In the genomic region with DNA sequence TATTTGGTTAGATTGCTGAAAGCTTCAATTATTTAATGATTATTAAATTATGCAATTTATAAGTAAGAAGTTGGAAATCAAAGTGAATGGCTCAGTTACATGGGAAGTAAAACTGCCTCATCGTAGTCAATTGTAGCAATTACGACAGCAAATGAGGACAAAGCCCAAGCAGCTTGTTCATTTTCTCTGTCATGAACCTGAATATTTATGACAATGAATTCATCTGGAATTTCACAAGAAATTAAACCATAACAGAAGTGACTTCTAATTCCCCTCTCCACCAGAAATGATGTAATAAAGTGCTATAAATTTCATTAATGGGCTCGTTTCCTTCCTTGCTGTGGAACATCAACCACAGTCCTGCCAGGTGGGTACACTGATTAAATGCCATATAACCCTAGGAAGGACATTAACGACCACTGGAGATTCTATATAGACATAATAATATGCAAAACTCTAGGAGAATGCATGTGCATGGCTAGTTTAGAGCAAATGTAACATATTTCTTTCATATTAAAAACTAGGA, we compare ENCODE assay signal across 20 cellular contexts.
"Had no signal": no experiment of that assay in that cellular context is flagged by ENCODE, and none has a peak within 500 bp of the region (broad histone marks: within the 10 kb centered on the region; RNA-seq: fewer than 3 reads in every experiment).

No MANE protein-coding gene starts in this region.

- H3K4me1 Mint-ChIP-seq: activated naive CD8-positive, alpha-beta T cell treated with anti-CD3 and anti-CD28 coated beads for 36 hours had no signal

- H3K4me3 ChIP-seq: adrenal gland, coronary artery, mucosa of descending colon, spleen, tibial nerve had no signal

- H3K4me1 ChIP-seq: adrenal gland, spleen, tibial nerve had no signal

- H3K27ac Mint-ChIP-seq: activated naive CD4-positive, alpha-beta T cell treated with anti-CD3 and anti-CD28 coated beads for 36 hours; activated naive CD8-positive, alpha-beta T cell treated with anti-CD3 and anti-CD28 coated beads for 36 hours; natural killer cell treated with Interleukin-12 subunit alpha and Interleukin-12 subunit beta and Interleukin-15 and Interleukin-18, amount 100 ng/mL, for 72 hours had no signal

- H3K36me3 ChIP-seq: adrenal gland, brain microvascular endothelial cell, spleen, tibial nerve, WERI-Rb-1 had no signal

- H3K27me3 ChIP-seq: adrenal gland, brain microvascular endothelial cell, spleen, tibial nerve had no signal

- H3K27me3 Mint-ChIP-seq: activated naive CD8-positive, alpha-beta T cell treated with anti-CD3 and anti-CD28 coated beads for 36 hours; natural killer cell treated with Interleukin-12 subunit alpha and Interleukin-12 subunit beta and Interleukin-15 and Interleukin-18, amount 100 ng/mL, for 72 hours had no signal

- H3K9me3 ChIP-seq: adrenal gland, mucosa of descending colon, spleen had no signal

- H3K27ac ChIP-seq: adrenal gland, brain microvascular endothelial cell, coronary artery, spleen, tibial nerve, WERI-Rb-1 had no signal

- H3K4me3 Mint-ChIP-seq: activated naive CD4-positive, alpha-beta T cell treated with anti-CD3 and anti-CD28 coated beads for 36 hours; activated naive CD8-positive, alpha-beta T cell treated with anti-CD3 and anti-CD28 coated beads for 36 hours; natural killer cell treated with Interleukin-12 subunit alpha and Interleukin-12 subunit beta and Interleukin-15 and Interleukin-18, amount 100 ng/mL, for 72 hours had no signal

- H3K36me3 Mint-ChIP-seq: activated naive CD8-positive, alpha-beta T cell treated with anti-CD3 and anti-CD28 coated beads for 36 hours; natural killer cell treated with Interleukin-12 subunit alpha and Interleukin-12 subunit beta and Interleukin-15 and Interleukin-18, amount 100 ng/mL, for 72 hours had no signal

- DNase-seq: activated CD4-positive, alpha-beta T cell treated with anti-CD3 and anti-CD28 coated beads for 48 hours; activated CD4-positive, alpha-beta T cell treated with anti-CD3 and anti-CD28 coated beads, Interleukin-2, amount 50 U/mL, for 48 hours; activated CD8-positive, alpha-beta memory T cell treated with anti-CD3 and anti-CD28 coated beads for 24 hours; activated effector memory CD4-positive, alpha-beta T cell treated with Interleukin-2 at 50 U/mL for 16 hours; activated naive CD4-positive, alpha-beta T cell treated with anti-CD3 and anti-CD28 coated beads for 36 hours; activated naive CD8-positive, alpha-beta T cell treated with anti-CD3 and anti-CD28 coated beads for 36 hours; adrenal gland; brain microvascular endothelial cell; effector CD4-positive, alpha-beta T cell; erythroblast; foreskin melanocyte; left ventricle myocardium superior; mucosa of descending colon; right cardiac atrium; spleen; stimulated activated naive CD4-positive, alpha-beta T cell treated with Interleukin-2 at 50 U/mL for 16 hours; WERI-Rb-1 had no signal
